Comparison of ENCODE assay signal across 1 cellular context in the genomic region with DNA sequence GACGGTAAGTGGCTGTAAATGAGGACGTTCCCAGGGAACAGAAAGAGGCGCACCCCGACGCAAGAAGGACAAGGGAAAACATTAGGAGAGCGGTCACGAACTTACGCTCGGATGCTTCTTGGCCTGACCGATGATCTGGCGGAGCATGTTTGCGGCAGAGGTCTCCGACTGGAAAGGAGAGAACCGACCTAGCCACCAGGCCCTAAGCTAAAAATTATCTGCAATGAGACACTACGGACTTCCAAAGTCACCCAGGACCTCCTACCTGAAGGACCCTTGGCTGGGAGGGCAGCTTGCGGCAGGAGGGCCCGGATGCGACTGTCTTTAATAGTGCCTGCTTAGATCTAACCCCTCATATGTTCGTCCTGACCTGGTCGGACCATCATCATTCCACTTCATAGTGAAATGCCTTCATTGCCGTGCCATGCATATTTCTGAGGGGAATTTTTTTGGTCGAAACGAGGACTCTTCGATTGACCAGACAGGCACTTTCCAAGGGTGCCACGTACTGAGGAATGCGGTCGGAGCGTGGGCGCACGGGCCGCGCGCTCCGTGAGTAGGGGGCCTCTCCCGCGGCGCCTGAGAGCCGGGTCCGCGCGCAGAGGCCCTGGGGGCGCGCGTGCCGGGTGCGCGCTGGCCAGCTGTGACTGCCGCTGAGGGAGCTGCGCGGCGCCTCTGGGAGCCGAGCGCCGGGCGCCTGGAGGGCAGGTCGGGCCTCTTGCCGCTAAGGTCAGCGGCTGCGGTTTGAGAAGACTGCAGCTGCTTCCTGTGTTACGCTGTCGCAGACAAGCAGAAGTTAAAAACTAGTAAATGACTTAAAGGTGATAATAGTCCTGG.
TF ChIP-seq lines count a peak whose summit lies in the region.

No MANE protein-coding gene starts in this region.

TF ChIP-seq in HepG2, 621 proteins besides CTCF, POLR2A, EP300 and RAD21 (continued from another document and continues in another):
- TF ChIP-seq ZNF569 (CRISPR knock-in tag; IDR thresholded peaks at IDR 0.05; ENCODE audit: borderline replicate concordance): no peak
- TF ChIP-seq, protein P1, sequence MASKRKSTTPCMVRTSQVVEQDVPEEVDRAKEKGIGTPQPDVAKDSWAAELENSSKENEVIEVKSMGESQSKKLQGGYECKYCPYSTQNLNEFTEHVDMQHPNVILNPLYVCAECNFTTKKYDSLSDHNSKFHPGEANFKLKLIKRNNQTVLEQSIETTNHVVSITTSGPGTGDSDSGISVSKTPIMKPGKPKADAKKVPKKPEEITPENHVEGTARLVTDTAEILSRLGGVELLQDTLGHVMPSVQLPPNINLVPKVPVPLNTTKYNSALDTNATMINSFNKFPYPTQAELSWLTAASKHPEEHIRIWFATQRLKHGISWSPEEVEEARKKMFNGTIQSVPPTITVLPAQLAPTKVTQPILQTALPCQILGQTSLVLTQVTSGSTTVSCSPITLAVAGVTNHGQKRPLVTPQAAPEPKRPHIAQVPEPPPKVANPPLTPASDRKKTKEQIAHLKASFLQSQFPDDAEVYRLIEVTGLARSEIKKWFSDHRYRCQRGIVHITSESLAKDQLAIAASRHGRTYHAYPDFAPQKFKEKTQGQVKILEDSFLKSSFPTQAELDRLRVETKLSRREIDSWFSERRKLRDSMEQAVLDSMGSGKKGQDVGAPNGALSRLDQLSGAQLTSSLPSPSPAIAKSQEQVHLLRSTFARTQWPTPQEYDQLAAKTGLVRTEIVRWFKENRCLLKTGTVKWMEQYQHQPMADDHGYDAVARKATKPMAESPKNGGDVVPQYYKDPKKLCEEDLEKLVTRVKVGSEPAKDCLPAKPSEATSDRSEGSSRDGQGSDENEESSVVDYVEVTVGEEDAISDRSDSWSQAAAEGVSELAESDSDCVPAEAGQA (IDR thresholded peaks at IDR 0.05; ENCODE audit: low read depth): no peak
- TF ChIP-seq, protein P1 (CRISPR knock-in tag; IDR thresholded peaks at IDR 0.05; ENCODE audit: borderline replicate concordance): 0 out of 2 replicates have a peak, but pooled peaks have one; percentile 78
- 0 out of 2 replicates have a peak, but pooled peaks have one; percentile 58 for TF ChIP-seq ZNF616 (CRISPR knock-in tag; IDR thresholded peaks at IDR 0.05; ENCODE audit: low read depth)
- TF ChIP-seq HNRNPL (IDR thresholded peaks at IDR 0.05; ENCODE audit: low read depth, low read length): no peak
- TF ChIP-seq ZNF703 (CRISPR knock-in tag; IDR thresholded peaks at IDR 0.05; ENCODE audit: borderline replicate concordance): no peak
- no peak for TF ChIP-seq ZNF780A (CRISPR knock-in tag; IDR thresholded peaks at IDR 0.05)
- 0 out of 2 replicates have a peak, but pooled peaks have one; percentile 8 for TF ChIP-seq MAFF (IDR thresholded peaks at IDR 0.05; ENCODE audit: low read depth, low read length)
- 0 out of 2 replicates have a peak, but pooled peaks have one; percentile 24 for TF ChIP-seq SP5 (CRISPR knock-in tag; IDR thresholded peaks at IDR 0.05; ENCODE audit: borderline replicate concordance, low read depth)
- TF ChIP-seq, protein P2, sequence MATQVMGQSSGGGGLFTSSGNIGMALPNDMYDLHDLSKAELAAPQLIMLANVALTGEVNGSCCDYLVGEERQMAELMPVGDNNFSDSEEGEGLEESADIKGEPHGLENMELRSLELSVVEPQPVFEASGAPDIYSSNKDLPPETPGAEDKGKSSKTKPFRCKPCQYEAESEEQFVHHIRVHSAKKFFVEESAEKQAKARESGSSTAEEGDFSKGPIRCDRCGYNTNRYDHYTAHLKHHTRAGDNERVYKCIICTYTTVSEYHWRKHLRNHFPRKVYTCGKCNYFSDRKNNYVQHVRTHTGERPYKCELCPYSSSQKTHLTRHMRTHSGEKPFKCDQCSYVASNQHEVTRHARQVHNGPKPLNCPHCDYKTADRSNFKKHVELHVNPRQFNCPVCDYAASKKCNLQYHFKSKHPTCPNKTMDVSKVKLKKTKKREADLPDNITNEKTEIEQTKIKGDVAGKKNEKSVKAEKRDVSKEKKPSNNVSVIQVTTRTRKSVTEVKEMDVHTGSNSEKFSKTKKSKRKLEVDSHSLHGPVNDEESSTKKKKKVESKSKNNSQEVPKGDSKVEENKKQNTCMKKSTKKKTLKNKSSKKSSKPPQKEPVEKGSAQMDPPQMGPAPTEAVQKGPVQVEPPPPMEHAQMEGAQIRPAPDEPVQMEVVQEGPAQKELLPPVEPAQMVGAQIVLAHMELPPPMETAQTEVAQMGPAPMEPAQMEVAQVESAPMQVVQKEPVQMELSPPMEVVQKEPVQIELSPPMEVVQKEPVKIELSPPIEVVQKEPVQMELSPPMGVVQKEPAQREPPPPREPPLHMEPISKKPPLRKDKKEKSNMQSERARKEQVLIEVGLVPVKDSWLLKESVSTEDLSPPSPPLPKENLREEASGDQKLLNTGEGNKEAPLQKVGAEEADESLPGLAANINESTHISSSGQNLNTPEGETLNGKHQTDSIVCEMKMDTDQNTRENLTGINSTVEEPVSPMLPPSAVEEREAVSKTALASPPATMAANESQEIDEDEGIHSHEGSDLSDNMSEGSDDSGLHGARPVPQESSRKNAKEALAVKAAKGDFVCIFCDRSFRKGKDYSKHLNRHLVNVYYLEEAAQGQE (IDR thresholded peaks at IDR 0.05; ENCODE audit: borderline replicate concordance in 1 of 2, low read depth in 1 of 2, low read length in 2 of 2): peak in 1 of 2 experiments; percentile 66; a peak in 1 of 4 replicates
- TF ChIP-seq MTA1 (CRISPR knock-in tag; IDR thresholded peaks at IDR 0.05; ENCODE audit: borderline replicate concordance): no peak
- no peak for TF ChIP-seq NONO (IDR thresholded peaks at IDR 0.05)
- peak; percentile 43; the same call in 1 of the 2 replicates for TF ChIP-seq NONO (CRISPR knock-in tag; conservative IDR thresholded peaks at IDR 0.05)
- TF ChIP-seq ZNF547 (CRISPR knock-in tag; IDR thresholded peaks at IDR 0.05): peak; percentile 28; the same call in 1 of the 2 replicates
- no peak for TF ChIP-seq SRSF9 (IDR thresholded peaks at IDR 0.05; ENCODE audit: borderline replicate concordance, insufficient read depth, low read depth, low read length, poor library complexity, severe bottlenecking)
- TF ChIP-seq ZNF430 (CRISPR knock-in tag; IDR thresholded peaks at IDR 0.05): no peak
- no peak for TF ChIP-seq NFIB (CRISPR knock-in tag; IDR thresholded peaks at IDR 0.05; ENCODE audit: borderline replicate concordance)
- TF ChIP-seq, protein P3, sequence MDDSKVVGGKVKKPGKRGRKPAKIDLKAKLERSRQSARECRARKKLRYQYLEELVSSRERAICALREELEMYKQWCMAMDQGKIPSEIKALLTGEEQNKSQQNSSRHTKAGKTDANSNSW (CRISPR knock-in tag; IDR thresholded peaks at IDR 0.05; ENCODE audit: borderline replicate concordance): no peak
- TF ChIP-seq AGO2 (optimal IDR thresholded peaks at IDR 0.05; ENCODE audit: low read depth, low read length): peak; percentile 3
- peak; percentile 13 for TF ChIP-seq YY1 (IDR thresholded peaks at IDR 0.05; ENCODE audit: insufficient read depth, insufficient replicate concordance, low read depth, low read length)
- TF ChIP-seq, protein P4, sequence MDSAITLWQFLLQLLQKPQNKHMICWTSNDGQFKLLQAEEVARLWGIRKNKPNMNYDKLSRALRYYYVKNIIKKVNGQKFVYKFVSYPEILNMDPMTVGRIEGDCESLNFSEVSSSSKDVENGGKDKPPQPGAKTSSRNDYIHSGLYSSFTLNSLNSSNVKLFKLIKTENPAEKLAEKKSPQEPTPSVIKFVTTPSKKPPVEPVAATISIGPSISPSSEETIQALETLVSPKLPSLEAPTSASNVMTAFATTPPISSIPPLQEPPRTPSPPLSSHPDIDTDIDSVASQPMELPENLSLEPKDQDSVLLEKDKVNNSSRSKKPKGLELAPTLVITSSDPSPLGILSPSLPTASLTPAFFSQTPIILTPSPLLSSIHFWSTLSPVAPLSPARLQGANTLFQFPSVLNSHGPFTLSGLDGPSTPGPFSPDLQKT (CRISPR knock-in tag; IDR thresholded peaks at IDR 0.05; ENCODE audit: borderline replicate concordance): no peak
- no peak for TF ChIP-seq NFIC (IDR thresholded peaks at IDR 0.05; ENCODE audit: low read length)
- no peak; the same call in 1 of the 2 replicates for TF ChIP-seq REPIN1 (CRISPR knock-in tag; IDR thresholded peaks at IDR 0.05; ENCODE audit: borderline replicate concordance, low read depth)
- no peak for TF ChIP-seq ZNF30 (CRISPR knock-in tag; IDR thresholded peaks at IDR 0.05)
- TF ChIP-seq, protein P5, sequence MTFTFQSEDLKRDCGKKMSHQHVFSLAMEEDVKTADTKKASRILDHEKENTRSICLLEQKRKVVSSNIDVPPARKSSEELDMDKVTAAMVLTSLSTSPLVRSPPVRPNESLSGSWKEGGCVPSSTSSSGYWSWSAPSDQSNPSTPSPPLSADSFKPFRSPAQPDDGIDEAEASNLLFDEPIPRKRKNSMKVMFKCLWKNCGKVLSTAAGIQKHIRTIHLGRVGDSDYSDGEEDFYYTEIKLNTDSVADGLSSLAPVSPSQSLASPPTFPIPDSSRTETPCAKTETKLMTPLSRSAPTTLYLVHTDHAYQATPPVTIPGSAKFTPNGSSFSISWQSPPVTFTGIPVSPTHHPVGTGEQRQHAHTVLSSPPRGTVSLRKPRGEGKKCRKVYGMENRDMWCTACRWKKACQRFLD (CRISPR knock-in tag; IDR thresholded peaks at IDR 0.05; ENCODE audit: borderline replicate concordance): peak; percentile 75; the same call in 1 of the 2 replicates
- no peak for TF ChIP-seq MEIS1 (CRISPR knock-in tag; IDR thresholded peaks at IDR 0.05; ENCODE audit: borderline replicate concordance)
- TF ChIP-seq POLR2G (IDR thresholded peaks at IDR 0.05; ENCODE audit: low read depth, low read length): peak; percentile 97
- TF ChIP-seq ZNF260 (CRISPR knock-in tag; IDR thresholded peaks at IDR 0.05; ENCODE audit: borderline replicate concordance, low read depth): no peak
- peak; percentile 78 for TF ChIP-seq GABPB1 (CRISPR knock-in tag; IDR thresholded peaks at IDR 0.05)
- no peak for TF ChIP-seq CENPX (CRISPR knock-in tag; IDR thresholded peaks at IDR 0.05)
- TF ChIP-seq FOXC1 (CRISPR knock-in tag; IDR thresholded peaks at IDR 0.05; ENCODE audit: borderline replicate concordance): peak; percentile 68
- no peak for TF ChIP-seq HNRNPK (IDR thresholded peaks at IDR 0.05; ENCODE audit: low read depth, low read length, poor library complexity, severe bottlenecking)
- peak; percentile 79 for TF ChIP-seq ZNF501 (CRISPR knock-in tag; IDR thresholded peaks at IDR 0.05)
- TF ChIP-seq, protein P6, sequence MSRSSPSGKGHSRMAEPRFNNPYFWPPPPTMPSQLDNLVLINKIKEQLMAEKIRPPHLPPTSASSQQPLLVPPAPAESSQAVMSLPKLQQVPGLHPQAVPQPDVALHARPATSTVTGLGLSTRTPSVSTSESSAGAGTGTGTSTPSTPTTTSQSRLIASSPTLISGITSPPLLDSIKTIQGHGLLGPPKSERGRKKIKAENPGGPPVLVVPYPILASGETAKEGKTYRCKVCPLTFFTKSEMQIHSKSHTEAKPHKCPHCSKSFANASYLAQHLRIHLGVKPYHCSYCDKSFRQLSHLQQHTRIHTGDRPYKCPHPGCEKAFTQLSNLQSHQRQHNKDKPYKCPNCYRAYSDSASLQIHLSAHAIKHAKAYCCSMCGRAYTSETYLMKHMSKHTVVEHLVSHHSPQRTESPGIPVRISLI (CRISPR knock-in tag; IDR thresholded peaks at IDR 0.05; ENCODE audit: borderline replicate concordance): no peak
- peak; percentile 66; the same call in 1 of the 2 replicates for TF ChIP-seq ZBTB7B (CRISPR knock-in tag; IDR thresholded peaks at IDR 0.05)
- TF ChIP-seq ZNF605 (CRISPR knock-in tag; IDR thresholded peaks at IDR 0.05): 0 out of 2 replicates have a peak, but pooled peaks have one; percentile 7
- TF ChIP-seq NFE2L1 (CRISPR knock-in tag; IDR thresholded peaks at IDR 0.05; ENCODE audit: borderline replicate concordance): no peak; the same call in 1 of the 2 replicates
- TF ChIP-seq ZNF768 (CRISPR knock-in tag; IDR thresholded peaks at IDR 0.05): peak; percentile 55
- TF ChIP-seq, protein P7, sequence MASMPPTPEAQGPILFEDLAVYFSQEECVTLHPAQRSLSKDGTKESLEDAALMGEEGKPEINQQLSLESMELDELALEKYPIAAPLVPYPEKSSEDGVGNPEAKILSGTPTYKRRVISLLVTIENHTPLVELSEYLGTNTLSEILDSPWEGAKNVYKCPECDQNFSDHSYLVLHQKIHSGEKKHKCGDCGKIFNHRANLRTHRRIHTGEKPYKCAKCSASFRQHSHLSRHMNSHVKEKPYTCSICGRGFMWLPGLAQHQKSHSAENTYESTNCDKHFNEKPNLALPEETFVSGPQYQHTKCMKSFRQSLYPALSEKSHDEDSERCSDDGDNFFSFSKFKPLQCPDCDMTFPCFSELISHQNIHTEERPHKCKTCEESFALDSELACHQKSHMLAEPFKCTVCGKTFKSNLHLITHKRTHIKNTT (CRISPR knock-in tag; IDR thresholded peaks at IDR 0.05): no peak
- 0 out of 2 replicates have a peak, but pooled peaks have one; percentile 58 for TF ChIP-seq ZNF530 (CRISPR knock-in tag; IDR thresholded peaks at IDR 0.05; ENCODE audit: low read depth)
- TF ChIP-seq, protein P8, sequence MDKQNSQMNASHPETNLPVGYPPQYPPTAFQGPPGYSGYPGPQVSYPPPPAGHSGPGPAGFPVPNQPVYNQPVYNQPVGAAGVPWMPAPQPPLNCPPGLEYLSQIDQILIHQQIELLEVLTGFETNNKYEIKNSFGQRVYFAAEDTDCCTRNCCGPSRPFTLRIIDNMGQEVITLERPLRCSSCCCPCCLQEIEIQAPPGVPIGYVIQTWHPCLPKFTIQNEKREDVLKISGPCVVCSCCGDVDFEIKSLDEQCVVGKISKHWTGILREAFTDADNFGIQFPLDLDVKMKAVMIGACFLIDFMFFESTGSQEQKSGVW (CRISPR knock-in tag; IDR thresholded peaks at IDR 0.05; ENCODE audit: borderline replicate concordance): no peak
- no peak for TF ChIP-seq ZNF33B (CRISPR knock-in tag; IDR thresholded peaks at IDR 0.05)
- TF ChIP-seq ZNF136 (CRISPR knock-in tag; IDR thresholded peaks at IDR 0.05; ENCODE audit: low read depth): no peak
